8 cellular contexts compared by ENCODE assay signal in genomic region chr12:51846911-51847829, GRCh38. TPM values are rescaled to one million over a fixed set of nuclear protein-coding genes. Genes with fewer than 3 reads are reported as not detected.
DNase-seq lines count a peak whose midpoint lies in the region; ATAC-seq and TF ChIP-seq lines count a peak whose summit lies in the region.

No MANE protein-coding gene starts in this region.

- no peak overlapping the region for H3K27ac Mint-ChIP-seq in activated naive CD8-positive, alpha-beta T cell treated with anti-CD3 and anti-CD28 coated beads for 36 hours

- H3K4me1 Mint-ChIP-seq in activated naive CD8-positive, alpha-beta T cell treated with anti-CD3 and anti-CD28 coated beads for 36 hours: peaks cover 22% of the 10 kb centered on the region

- H3K36me3 Mint-ChIP-seq in activated naive CD8-positive, alpha-beta T cell treated with anti-CD3 and anti-CD28 coated beads for 36 hours: no peaks in the 10 kb centered on the region

- H3K9me2 ChIP-seq in MM.1S (replicated peaks; ENCODE audit: insufficient read depth, low read length): no peaks in the 10 kb centered on the region

- peaks cover 45% of the 10 kb centered on the region for H3K27me3 Mint-ChIP-seq in activated naive CD8-positive, alpha-beta T cell treated with anti-CD3 and anti-CD28 coated beads for 36 hours

- H3K9me3 ChIP-seq in MM.1S (replicated peaks; ENCODE audit: insufficient read depth, low read length) (no peaks in the 10 kb centered on the region), iPS-18a (ENCODE audit: control insufficient read depth, low read depth, low read length) (no peaks in the 10 kb centered on the region), smooth muscle cell (replicated peaks; ENCODE audit: low read depth) (no peaks in the 10 kb centered on the region)

- H3K4me1 ChIP-seq in MM.1S (ENCODE audit: low read length): no peaks in the 10 kb centered on the region
- H3K4me1 ChIP-seq in iPS-18a (ENCODE audit: control insufficient read depth, low read depth, low read length): peaks cover 27% of the 10 kb centered on the region
- H3K4me1 ChIP-seq in smooth muscle cell (ENCODE audit: low read depth): peaks cover 17% of the 10 kb centered on the region

- H3K4me3 ChIP-seq in MM.1S (ENCODE audit: low read length): peak overlapping the region; percentile 48; the same call in 1 of the 2 replicates
- H3K4me3 ChIP-seq in iPS-18a (ENCODE audit: low read length): peak overlapping the region; percentile 72
- peak overlapping the region; percentile 79 for H3K4me3 ChIP-seq in smooth muscle cell

- H3K79me2 ChIP-seq in MM.1S (ENCODE audit: low read length): no peaks in the 10 kb centered on the region
- H3K79me2 ChIP-seq in smooth muscle cell (ENCODE audit: low read depth): peaks cover 25% of the 10 kb centered on the region

- peak overlapping the region; percentile 69 for H3K4me3 Mint-ChIP-seq in activated naive CD8-positive, alpha-beta T cell treated with anti-CD3 and anti-CD28 coated beads for 36 hours

- WGBS in smooth muscle cell (ENCODE audit: low lambda C conversion rate): 2% methylated on average over 45 of the region's 66 CpGs

- H3K36me3 ChIP-seq in MM.1S (replicated peaks; ENCODE audit: insufficient read depth, low read length) (no peaks in the 10 kb centered on the region), iPS-18a (ENCODE audit: control insufficient read depth, low read depth, low read length) (no peaks in the 10 kb centered on the region), smooth muscle cell (ENCODE audit: low read depth) (no peaks in the 10 kb centered on the region)

- TF ChIP-seq CTCF in MM.1S (IDR thresholded peaks at IDR 0.05; ENCODE audit: low read length) (no peak), smooth muscle cell (IDR thresholded peaks at IDR 0.05; ENCODE audit: borderline replicate concordance, insufficient read depth, poor library complexity, severe bottlenecking) (no peak)

- no peaks in the 10 kb centered on the region for H3K9me3 Mint-ChIP-seq in activated naive CD8-positive, alpha-beta T cell treated with anti-CD3 and anti-CD28 coated beads for 36 hours

- H3K9ac ChIP-seq in MM.1S (ENCODE audit: low read length) (no peak overlapping the region), iPS-18a (ENCODE audit: low read length) (peak overlapping the region; percentile 43), smooth muscle cell (ENCODE audit: low read depth) (peak overlapping the region; percentile 73)

- H2AFZ ChIP-seq in MM.1S (ENCODE audit: low read length) (peak overlapping the region; percentile 53; the same call in 1 of the 2 replicates), smooth muscle cell (ENCODE audit: low read depth) (peak overlapping the region; percentile 91)

- H3K27ac ChIP-seq in MM.1S (ENCODE audit: low read length): no peak overlapping the region
- H3K27ac ChIP-seq in iPS-18a (ENCODE audit: low read length): no peak overlapping the region
- H3K27ac ChIP-seq in smooth muscle cell (ENCODE audit: low read depth): peak overlapping the region; percentile 60

- DNase-seq in AG20443 (ENCODE audit: low spot score) (peak; percentile 69), MM.1S (no peak), smooth muscle cell (lab: John Stamatoyannopoulos, UW; ENCODE audit: unreplicated experiment) (peak; percentile 66), GOT3 (lab: John Stamatoyannopoulos, UW) (no peak), NCI-H526 treated with DMSO at 0.1 percent for 48 hours (lab: John Stamatoyannopoulos, UW) (no peak)
- peak; percentile 52 for DNase-seq in activated naive CD8-positive, alpha-beta T cell treated with anti-CD3 and anti-CD28 coated beads for 36 hours

- no peaks in the 10 kb centered on the region for H3F3A ChIP-seq in MM.1S (ENCODE audit: insufficient read depth, low read length)
- H3F3A ChIP-seq in smooth muscle cell (ENCODE audit: low read depth): no peaks in the 10 kb centered on the region

- ATAC-seq in HG02798 (IDR thresholded peaks at IDR 0.05; ENCODE audit: poor library complexity, unreplicated experiment): no peak

- H4K20me1 ChIP-seq in MM.1S (ENCODE audit: insufficient read depth, low read length): no peaks in the 10 kb centered on the region
- peaks cover 29% of the 10 kb centered on the region for H4K20me1 ChIP-seq in smooth muscle cell (ENCODE audit: low read depth)

- H3K4me2 ChIP-seq in MM.1S (ENCODE audit: low read depth, low read length): peak overlapping the region; percentile 69
- peak overlapping the region; percentile 100 for H3K4me2 ChIP-seq in smooth muscle cell

- peaks cover 77% of the 10 kb centered on the region for H3K27me3 ChIP-seq in MM.1S (replicated peaks; ENCODE audit: insufficient read depth, low read length)
- H3K27me3 ChIP-seq in iPS-18a (ENCODE audit: control insufficient read depth, insufficient read depth, low read length): peaks cover 38% of the 10 kb centered on the region
- H3K27me3 ChIP-seq in smooth muscle cell (ENCODE audit: low read depth): no peaks in the 10 kb centered on the region

RNA-seq across cellular contexts. Expression of gene FIGNL2, which starts 1.3 kb away (rescaled TPM):
- under 1 TPM; 0.29 to 0.40 TPM for total RNA-seq in activated naive CD8-positive, alpha-beta T cell treated with anti-CD3 and anti-CD28 coated beads for 36 hours
- 2.3 and 2.7 TPM in 2 replicates for total RNA-seq in smooth muscle cell
- polyA plus RNA-seq in smooth muscle cell: 1.1 TPM in 2 replicates

RNA-seq across cellular contexts. Expression of gene ANKRD33, which starts 40.7 kb away (rescaled TPM):
- not detected for total RNA-seq in activated naive CD8-positive, alpha-beta T cell treated with anti-CD3 and anti-CD28 coated beads for 36 hours
- total RNA-seq in smooth muscle cell: 0.04 TPM in 1 of 2 replicates, not detected in the other
- 0.89 and 1.3 TPM in 2 replicates for polyA plus RNA-seq in smooth muscle cell

Comparison
In these comparisons a context has a peak if more than half of its experiments do, and no peak if none do; other contexts are left out.
1. DNase-seq: peak in AG20443 (single experiment), activated naive CD8-positive, alpha-beta T cell treated with anti-CD3 and anti-CD28 coated beads for 36 hours (single experiment) and smooth muscle cell (single experiment); none in MM.1S (single experiment), GOT3 (single experiment) and NCI-H526 treated with DMSO at 0.1 percent for 48 hours (single experiment).
2. Peak in every context shown above with its lines, with median percentiles within 50 percentile points of each other: H3K4me3 ChIP-seq.